31 cellular contexts compared by ENCODE assay signal in genomic region chr2:5938566-5938896, GRCh38.
A peak's percentile ranks its signal among the peaks of the same experiment; 100 is the strongest.
DNase-seq lines count a peak whose midpoint lies in the region; ATAC-seq, FAIRE-seq and TF ChIP-seq lines count a peak whose summit lies in the region.
"Had no signal": no experiment of that assay in that cellular context is flagged by ENCODE, and none has a peak within 500 bp of the region (broad histone marks: within the 10 kb centered on the region; RNA-seq: fewer than 3 reads in every experiment).

No MANE protein-coding gene starts in this region.

- H3K4me1 ChIP-seq in left lung: no peaks in the 10 kb centered on the region
- H3K4me1 ChIP-seq: gastroesophageal sphincter, tibial nerve had no signal

- no peaks in the 10 kb centered on the region for H3K36me3 Mint-ChIP-seq in progenitor cell of endocrine pancreas (ENCODE audit: insufficient read depth)
- peaks cover 11% of the 10 kb centered on the region; the same call in 1 of the 2 replicates for H3K36me3 Mint-ChIP-seq in HFFc6 (ENCODE audit: low read depth)
- H3K36me3 Mint-ChIP-seq: activated naive CD4-positive, alpha-beta T cell treated with anti-CD3 and anti-CD28 coated beads, Interleukin-2, amount 50 U/mL, for 72 hours; CD8-positive, alpha-beta T cell had no signal

- TF ChIP-seq CTCF in VCaP (conservative IDR thresholded peaks at IDR 0.05): no peak
- TF ChIP-seq CTCF in left lung (IDR thresholded peaks at IDR 0.05): no peak
- TF ChIP-seq CTCF in progenitor cell of endocrine pancreas (IDR thresholded peaks at IDR 0.05; ENCODE audit: unreplicated experiment): no peak
- TF ChIP-seq CTCF in HFFc6 (IDR thresholded peaks at IDR 0.05): no peak

- DNase-seq in DMS53 treated with DMSO at 0.1 percent for 48 hours (lab: John Stamatoyannopoulos, UW; ENCODE audit: unreplicated experiment) (peak; percentile 40), left lung (no peak), progenitor cell of endocrine pancreas (ENCODE audit: low spot score, unreplicated experiment) (no peak), NOMO-1 treated with DMSO at 0.1 percent for 48 hours (lab: John Stamatoyannopoulos, UW; ENCODE audit: unreplicated experiment) (no peak), HFFc6 (no peak), GM19239 (ENCODE audit: insufficient read length, low spot score) (no peak)
- DNase-seq in activated effector memory CD4-positive, alpha-beta T cell treated with Interleukin-2 at 50 U/mL for 16 hours: no peak
- DNase-seq: ACHN; activated CD8-positive, alpha-beta memory T cell treated with anti-CD3 and anti-CD28 coated beads, Interleukin-2, amount 50 U/mL, for 48 hours; activated CD8-positive, alpha-beta T cell treated with anti-CD3 and anti-CD28 coated beads for 36 hours; amygdala; CD8-positive, alpha-beta T cell; dorsolateral prefrontal cortex; GDM1; immature natural killer cell; left colon; mesenchymal stem cell; NCI-H2029; NCI-H2227 treated with DMSO at 0.1 percent for 48 hours; NCI-H748 treated with DMSO at 0.1 percent for 48 hours; SHP77 treated with DMSO at 0.1 percent for 48 hours; stimulated activated CD4-positive, alpha-beta T cell treated with anti-CD3 and anti-CD28 coated beads, Interleukin-15, amount 100 ng/mL, for 24 hours; stimulated activated CD4-positive, alpha-beta T cell treated with anti-CD3 and anti-CD28 coated beads, Interleukin-4, amount 100 ng/mL, for 4 hours had no signal

- H3K36me3 ChIP-seq in left lung: no peaks in the 10 kb centered on the region
- H3K36me3 ChIP-seq: gastroesophageal sphincter, tibial nerve had no signal

- H3K4me3 ChIP-seq in left lung: no peak overlapping the region
- H3K4me3 ChIP-seq: gastroesophageal sphincter, tibial nerve had no signal

- H3K27me3 ChIP-seq in left lung: no peaks in the 10 kb centered on the region
- H3K27me3 ChIP-seq: dorsolateral prefrontal cortex, tibial nerve had no signal

- intact Hi-C loops in left lung (cut with DNase I): no loop called here

- H3K4me1 Mint-ChIP-seq in progenitor cell of endocrine pancreas (ENCODE audit: low read depth): peaks cover 24% of the 10 kb centered on the region
- H3K4me1 Mint-ChIP-seq in HFFc6 (ENCODE audit: low read depth): no peaks in the 10 kb centered on the region
- H3K4me1 Mint-ChIP-seq: activated T-helper 17 cell treated with anti-CD3 and anti-CD28 coated beads, Interleukin-2, amount 50 U/mL, for 72 hours; immature natural killer cell had no signal

- H3K27ac Mint-ChIP-seq in progenitor cell of endocrine pancreas (peak overlapping the region; percentile 70), HFFc6 (no peak overlapping the region)
- H3K27ac Mint-ChIP-seq: activated CD8-positive, alpha-beta T cell treated with anti-CD3 and anti-CD28 coated beads for 36 hours; activated naive CD4-positive, alpha-beta T cell treated with anti-CD3 and anti-CD28 coated beads, Interleukin-2, amount 50 U/mL, for 72 hours; activated T-helper 17 cell treated with anti-CD3 and anti-CD28 coated beads, Interleukin-2, amount 50 U/mL, for 72 hours; B cell; CD8-positive, alpha-beta T cell; immature natural killer cell; T-helper 2 cell treated with Interferon-gamma antibody and Interleukin-4, amounts not matched to agents 5 μg/mL and 100 μg/mL, for 36 hours had no signal

- H3K9me3 Mint-ChIP-seq in progenitor cell of endocrine pancreas (ENCODE audit: low read depth) (no peaks in the 10 kb centered on the region), HFFc6 (peaks cover 64% of the 10 kb centered on the region)

- H3K27me3 Mint-ChIP-seq in progenitor cell of endocrine pancreas (peaks cover 15% of the 10 kb centered on the region), HFFc6 (ENCODE audit: insufficient read depth) (peaks cover 1% of the 10 kb centered on the region)
- H3K27me3 Mint-ChIP-seq: activated CD8-positive, alpha-beta T cell treated with anti-CD3 and anti-CD28 coated beads for 36 hours; activated T-helper 17 cell treated with anti-CD3 and anti-CD28 coated beads, Interleukin-2, amount 50 U/mL, for 72 hours; B cell had no signal

- peak overlapping the region; percentile 91 for H3K27ac ChIP-seq in VCaP
- no peak overlapping the region for H3K27ac ChIP-seq in left lung
- H3K27ac ChIP-seq: gastroesophageal sphincter, HL-60, tibial nerve had no signal

- peak; percentile 80 for ATAC-seq in left lung
- ATAC-seq: activated CD8-positive, alpha-beta T cell treated with anti-CD3 and anti-CD28 coated beads for 36 hours; activated naive CD4-positive, alpha-beta T cell treated with anti-CD3 and anti-CD28 coated beads, Interleukin-2, amount 50 U/mL, for 72 hours; activated T-helper 17 cell treated with anti-CD3 and anti-CD28 coated beads, Interleukin-2, amount 50 U/mL, for 72 hours; CD8-positive, alpha-beta T cell; gastroesophageal sphincter; left colon had no signal

- H3K4me3 Mint-ChIP-seq in progenitor cell of endocrine pancreas (ENCODE audit: low read depth) (no peak overlapping the region), HFFc6 (no peak overlapping the region)
- H3K4me3 Mint-ChIP-seq: activated CD8-positive, alpha-beta T cell treated with anti-CD3 and anti-CD28 coated beads for 36 hours; activated T-helper 17 cell treated with anti-CD3 and anti-CD28 coated beads, Interleukin-2, amount 50 U/mL, for 72 hours; B cell; CD8-positive, alpha-beta T cell; immature natural killer cell; T-helper 2 cell treated with Interferon-gamma antibody and Interleukin-4, amounts not matched to agents 5 μg/mL and 100 μg/mL, for 36 hours had no signal

- H3K9me3 ChIP-seq in left lung: no peaks in the 10 kb centered on the region
- H3K9me3 ChIP-seq: gastroesophageal sphincter, tibial nerve had no signal

- no peak for FAIRE-seq in GM19239 (lab: Jason Lieb, UNC)
